Comparison of ENCODE assay signal across 10 cellular contexts in the genomic region with DNA sequence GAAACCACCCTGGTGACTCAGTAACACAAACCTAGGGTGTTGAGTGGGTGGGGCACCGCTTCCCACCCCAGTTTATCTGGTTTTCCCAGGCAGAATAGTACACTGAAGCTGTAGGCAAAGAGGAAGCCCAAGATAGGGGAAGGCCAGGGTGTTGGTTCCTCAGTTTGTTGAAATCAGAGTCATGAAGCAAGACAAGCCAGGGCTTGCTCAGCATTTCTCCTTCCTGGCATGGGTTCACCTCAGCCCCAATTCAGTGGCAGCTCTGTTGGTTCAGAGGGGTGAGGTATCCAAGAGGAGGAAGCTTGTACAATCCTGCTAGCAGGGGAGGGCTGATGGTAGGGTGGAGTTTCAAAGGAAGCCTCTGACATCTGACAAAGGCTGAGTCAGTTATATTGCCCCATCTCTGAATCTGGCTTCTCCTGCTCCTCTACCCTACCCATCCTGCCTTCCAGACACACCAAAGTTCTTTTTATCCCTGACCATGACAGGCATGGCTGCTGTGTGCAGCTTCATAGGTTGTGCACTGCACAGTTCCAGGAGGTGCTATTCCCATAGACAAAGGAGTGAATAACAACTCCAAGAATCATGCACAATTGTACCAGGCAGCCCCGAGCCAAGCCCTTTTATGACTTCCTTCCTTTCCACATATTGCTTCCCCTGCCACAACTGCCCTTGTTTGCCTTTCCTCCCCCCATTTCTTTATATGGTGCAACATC. TPM values are rescaled to one million over a fixed set of nuclear protein-coding genes. Genes with fewer than 3 reads are reported as not detected.
DNase-seq lines count a peak whose midpoint lies in the region; ATAC-seq and TF ChIP-seq lines count a peak whose summit lies in the region.
"Had no signal": no experiment of that assay in that cellular context is flagged by ENCODE, and none has a peak within 500 bp of the region (broad histone marks: within the 10 kb centered on the region; RNA-seq: fewer than 3 reads in every experiment).

No MANE protein-coding gene starts in this region.

- H3K4me2 ChIP-seq in OCI-LY3 (ENCODE audit: low read length) (no peak overlapping the region), osteoblast (ENCODE audit: insufficient read depth, low read length) (peak overlapping the region; percentile 7)

- no peak for ATAC-seq in HG03045 (IDR thresholded peaks at IDR 0.05; ENCODE audit: unreplicated experiment)
- no peak for ATAC-seq in stimulated activated effector memory CD8-positive, alpha-beta T cell treated with anti-CD3 and anti-CD28 coated beads, Interleukin-12 subunit alpha, Interleukin-12 subunit beta, amount 100 ng/mL, for 72 hours
- ATAC-seq in activated T-cell treated with anti-CD3 and anti-CD28 coated beads, Interleukin-2, amount 50 U/mL, for 72 hours (replicated peaks in 1 of 2), result no peak
- ATAC-seq: body of pancreas had no signal

- TF ChIP-seq CTCF in Caco-2 (IDR thresholded peaks at IDR 0.05; ENCODE audit: insufficient read depth in 1 of 2, low read depth in 1 of 2, low read length in 1 of 2, severe bottlenecking in 1 of 2, unreplicated experiment in 1 of 2) (no peak), OCI-LY3 (IDR thresholded peaks at IDR 0.05; ENCODE audit: low read depth, low read length) (no peak), esophagus squamous epithelium (IDR thresholded peaks at IDR 0.05) (no peak), osteoblast (IDR thresholded peaks at IDR 0.05; ENCODE audit: extremely low read depth, low read depth, low read length) (no peak), GM13977 (IDR thresholded peaks at IDR 0.05; ENCODE audit: extremely low read depth, insufficient read depth, missing control alignments) (no peak)

- intact Hi-C loops in Caco-2 (cut with micrococcal nuclease; ENCODE audit: unreplicated experiment) (no loop called here), esophagus squamous epithelium (cut with DNase I) (no loop called here)

- no peaks in the 10 kb centered on the region for H3K9me3 ChIP-seq in Caco-2
- no peaks in the 10 kb centered on the region for H3K9me3 ChIP-seq in OCI-LY3 (ENCODE audit: insufficient read depth, low read length)
- no peaks in the 10 kb centered on the region for H3K9me3 ChIP-seq in esophagus squamous epithelium
- H3K9me3 ChIP-seq in osteoblast (ENCODE audit: low read depth, low read length), result no peaks in the 10 kb centered on the region
- H3K9me3 ChIP-seq: body of pancreas had no signal

- no peaks in the 10 kb centered on the region for H3K9me3 Mint-ChIP-seq in Caco-2 (ENCODE audit: unreplicated experiment)
- H3K9me3 Mint-ChIP-seq in stimulated activated effector memory CD8-positive, alpha-beta T cell treated with anti-CD3 and anti-CD28 coated beads, Interleukin-12 subunit alpha, Interleukin-12 subunit beta, amount 100 ng/mL, for 72 hours, result no peaks in the 10 kb centered on the region
- peaks cover 0 to 3% of the 10 kb centered on the region in 2 donors for H3K9me3 Mint-ChIP-seq in activated T-cell treated with anti-CD3 and anti-CD28 coated beads, Interleukin-2, amount 50 U/mL, for 72 hours

- H3K27ac Mint-ChIP-seq in Caco-2 (ENCODE audit: unreplicated experiment), result peak overlapping the region; percentile 65
- H3K27ac Mint-ChIP-seq in stimulated activated effector memory CD8-positive, alpha-beta T cell treated with anti-CD3 and anti-CD28 coated beads, Interleukin-12 subunit alpha, Interleukin-12 subunit beta, amount 100 ng/mL, for 72 hours, result no peak overlapping the region
- H3K27ac Mint-ChIP-seq in activated T-cell treated with anti-CD3 and anti-CD28 coated beads, Interleukin-2, amount 50 U/mL, for 72 hours, result no peak overlapping the region

- peaks cover 45% of the 10 kb centered on the region for H3K4me1 Mint-ChIP-seq in Caco-2 (ENCODE audit: low read depth, unreplicated experiment)
- no peaks in the 10 kb centered on the region for H3K4me1 Mint-ChIP-seq in stimulated activated effector memory CD8-positive, alpha-beta T cell treated with anti-CD3 and anti-CD28 coated beads, Interleukin-12 subunit alpha, Interleukin-12 subunit beta, amount 100 ng/mL, for 72 hours
- no peaks in the 10 kb centered on the region for H3K4me1 Mint-ChIP-seq in activated T-cell treated with anti-CD3 and anti-CD28 coated beads, Interleukin-2, amount 50 U/mL, for 72 hours (ENCODE audit: low read depth)

- no peaks in the 10 kb centered on the region for H4K20me1 ChIP-seq in OCI-LY3 (ENCODE audit: insufficient read depth, low read length)
- H4K20me1 ChIP-seq in osteoblast (ENCODE audit: insufficient read depth, low read length), result no peaks in the 10 kb centered on the region

- WGBS in esophagus squamous epithelium, 2 donors, result 7 to 29% methylated on average over 2 of the region's 2 CpGs

- peak in 1 of 2 experiments; percentile 62 for DNase-seq in Caco-2
- no peak for DNase-seq in esophagus squamous epithelium (lab: John Stamatoyannopoulos, UW)
- DNase-seq in osteoblast (ENCODE audit: insufficient read length, low spot score, missing footprints), result peak; percentile 90
- DNase-seq in stimulated activated effector memory CD8-positive, alpha-beta T cell treated with anti-CD3 and anti-CD28 coated beads, Interleukin-12 subunit alpha, Interleukin-12 subunit beta, amount 100 ng/mL, for 72 hours (ENCODE audit: low spot score in 2 of 2), result no peak
- no peak for DNase-seq in GM13977 (ENCODE audit: low spot score)
- no peak for DNase-seq in activated T-cell treated with anti-CD3 and anti-CD28 coated beads, Interleukin-2, amount 50 U/mL, for 72 hours
- DNase-seq: NCI-H748 treated with DMSO at 0.1 percent for 48 hours had no signal

- POLR2A ChIA-PET in Caco-2 (lab: Charles Lee), result no interaction called here

- no TSS peak for BruUV-seq in Caco-2 (replicated peaks; lab: Mats Ljungman, UMichigan)

- H3K4me1 ChIP-seq in Caco-2 (peaks cover 37% of the 10 kb centered on the region), OCI-LY3 (ENCODE audit: low read length) (peaks cover 22% of the 10 kb centered on the region), esophagus squamous epithelium (peaks cover 35 to 100% (median 44%) of the 10 kb centered on the region in 3 donors), osteoblast (ENCODE audit: insufficient read depth, low read length) (peaks cover 22% of the 10 kb centered on the region)

- in situ Hi-C loops in GM13977 (cut with MboI; ENCODE audit: low pct_unique_long_range_greater_than_20kb, low sequenced_read_pairs, unreplicated experiment), result no loop called here

- H3K79me2 ChIP-seq in OCI-LY3 (ENCODE audit: low read length), result no peaks in the 10 kb centered on the region
- no peaks in the 10 kb centered on the region for H3K79me2 ChIP-seq in osteoblast (ENCODE audit: insufficient read depth, low read length)

- no peak overlapping the region for H3K9ac ChIP-seq in OCI-LY3 (ENCODE audit: low read length)

- no peaks in the 10 kb centered on the region for H3K36me3 ChIP-seq in Caco-2 (ENCODE audit: control insufficient read depth, insufficient read depth, low read length)
- H3K36me3 ChIP-seq in OCI-LY3 (replicated peaks; ENCODE audit: low read depth, low read length), result no peaks in the 10 kb centered on the region
- no peaks in the 10 kb centered on the region for H3K36me3 ChIP-seq in esophagus squamous epithelium
- no peaks in the 10 kb centered on the region for H3K36me3 ChIP-seq in osteoblast (ENCODE audit: insufficient read depth, low read length)

- no peak for TF ChIP-seq POLR2A in esophagus squamous epithelium (IDR thresholded peaks at IDR 0.05)

- peaks cover 21% of the 10 kb centered on the region for H3K36me3 Mint-ChIP-seq in Caco-2 (ENCODE audit: insufficient read depth, unreplicated experiment)
- H3K36me3 Mint-ChIP-seq in stimulated activated effector memory CD8-positive, alpha-beta T cell treated with anti-CD3 and anti-CD28 coated beads, Interleukin-12 subunit alpha, Interleukin-12 subunit beta, amount 100 ng/mL, for 72 hours, result no peaks in the 10 kb centered on the region
- H3K36me3 Mint-ChIP-seq in activated T-cell treated with anti-CD3 and anti-CD28 coated beads, Interleukin-2, amount 50 U/mL, for 72 hours (ENCODE audit: insufficient read depth in 2 of 2), result no peaks in the 10 kb centered on the region

- H2AFZ ChIP-seq in OCI-LY3 (ENCODE audit: low read depth, low read length) (peak overlapping the region; percentile 41; the same call in 1 of the 2 replicates), osteoblast (ENCODE audit: low read length) (peak overlapping the region; percentile 88)

- H3K27ac ChIP-seq in OCI-LY3 (ENCODE audit: low read length) (no peak overlapping the region), esophagus squamous epithelium (peak overlapping the region; percentile 84 to 95 (median 90)), osteoblast (ENCODE audit: low read depth, low read length) (peak overlapping the region; percentile 67)
- H3K27ac ChIP-seq: body of pancreas had no signal

- no peaks in the 10 kb centered on the region for H3K27me3 Mint-ChIP-seq in Caco-2 (ENCODE audit: insufficient read depth, unreplicated experiment)
- no peaks in the 10 kb centered on the region for H3K27me3 Mint-ChIP-seq in activated T-cell treated with anti-CD3 and anti-CD28 coated beads, Interleukin-2, amount 50 U/mL, for 72 hours (ENCODE audit: low read depth)

- H3K27me3 ChIP-seq in Caco-2 (replicated peaks; ENCODE audit: control insufficient read depth, insufficient read depth, low read length) (no peaks in the 10 kb centered on the region), OCI-LY3 (ENCODE audit: low read depth, low read length) (no peaks in the 10 kb centered on the region), esophagus squamous epithelium (no peaks in the 10 kb centered on the region), osteoblast (ENCODE audit: insufficient read depth, low read length) (no peaks in the 10 kb centered on the region)
- H3K27me3 ChIP-seq: body of pancreas had no signal

- H3K4me3 ChIP-seq in Caco-2 (ENCODE audit: low read depth, low read length), result no peak overlapping the region
- no peak overlapping the region for H3K4me3 ChIP-seq in OCI-LY3 (ENCODE audit: low read length)
- no peak overlapping the region for H3K4me3 ChIP-seq in esophagus squamous epithelium
- no peak overlapping the region for H3K4me3 ChIP-seq in osteoblast (ENCODE audit: insufficient read depth, low read length)
- H3K4me3 ChIP-seq: body of pancreas had no signal

- H3K4me3 Mint-ChIP-seq in Caco-2 (ENCODE audit: unreplicated experiment), result no peak overlapping the region
- H3K4me3 Mint-ChIP-seq in stimulated activated effector memory CD8-positive, alpha-beta T cell treated with anti-CD3 and anti-CD28 coated beads, Interleukin-12 subunit alpha, Interleukin-12 subunit beta, amount 100 ng/mL, for 72 hours, result no peak overlapping the region
- H3K4me3 Mint-ChIP-seq in activated T-cell treated with anti-CD3 and anti-CD28 coated beads, Interleukin-2, amount 50 U/mL, for 72 hours, result no peak overlapping the region

- CTCF ChIA-PET in Caco-2 (lab: Charles Lee), result interaction anchor here (0.8 kb wide), 1 partner anchor 11 kb away, joined by 3 read pairs; no protein-coding TSS in a partner anchor

RNA-seq across cellular contexts. Expression of a gene that starts 24.9 kb away (rescaled TPM):
- total RNA-seq in Caco-2 (2022), result 203 and 213 TPM in 2 replicates
- total RNA-seq in esophagus squamous epithelium, result 100 to 1,000 TPM; 214 to 388 (median 335) TPM
- total RNA-seq in osteoblast, result 128 and 151 TPM in 2 replicates
- total RNA-seq in activated T-cell treated with anti-CD3 and anti-CD28 coated beads, Interleukin-2, amount 50 U/mL, for 72 hours, result 100 to 1,000 TPM; 137 to 147 TPM

RNA-seq across cellular contexts. Expression of a gene that starts 26.7 kb away (rescaled TPM):
- total RNA-seq in Caco-2 (2022) (7.1 and 9.2 TPM in 2 replicates), esophagus squamous epithelium (1 to 10 TPM; 1.3 to 3.4 (median 1.8) TPM), osteoblast (14.4 and 17.0 TPM in 2 replicates)
- 1 to 10 TPM; 4.0 to 4.2 TPM for total RNA-seq in activated T-cell treated with anti-CD3 and anti-CD28 coated beads, Interleukin-2, amount 50 U/mL, for 72 hours
